ENCODE assay signal across 8 cellular contexts in genomic region chr7:90262438-90262837, GRCh38. TPM values are rescaled to one million over a fixed set of nuclear protein-coding genes. Genes with fewer than 3 reads are reported as not detected.
DNase-seq lines count a peak whose midpoint lies in the region; ATAC-seq and TF ChIP-seq lines count a peak whose summit lies in the region.

No MANE protein-coding gene starts in this region.

- no peak for TF ChIP-seq POLR2A in gastroesophageal sphincter (IDR thresholded peaks at IDR 0.05)
- TF ChIP-seq POLR2A in tibial nerve (IDR thresholded peaks at IDR 0.05): no peak

- H3K4me1 ChIP-seq in RWPE2 (ENCODE audit: insufficient read depth, poor library complexity, severe bottlenecking): no peaks in the 10 kb centered on the region
- no peaks in the 10 kb centered on the region for H3K4me1 ChIP-seq in gastroesophageal sphincter
- H3K4me1 ChIP-seq in tibial nerve: no peaks in the 10 kb centered on the region

- TF ChIP-seq CTCF in RWPE2 (IDR thresholded peaks at IDR 0.05; ENCODE audit: poor library complexity, severe bottlenecking) (peak; percentile 77), gastroesophageal sphincter (IDR thresholded peaks at IDR 0.05) (peak; percentile 20 to 62 (median 52)), tibial nerve (IDR thresholded peaks at IDR 0.05) (peak; percentile 26 to 53 (median 33))

- H3K27ac ChIP-seq in RWPE2 (ENCODE audit: poor library complexity, severe bottlenecking): no peak overlapping the region
- H3K27ac ChIP-seq in gastroesophageal sphincter: no peak overlapping the region
- no peak overlapping the region for H3K27ac ChIP-seq in tibial nerve

- DNase-seq in DMS 273 (lab: John Stamatoyannopoulos, UW; ENCODE audit: unreplicated experiment) (peak; percentile 64), HPDE6-E6E7 (ENCODE audit: extremely low spot score) (peak; percentile 15), RWPE2 (ENCODE audit: low spot score) (no peak), tibial nerve (ENCODE audit: low spot score in 2 of 2) (no peak), mucosa of gallbladder (ENCODE audit: low spot score) (no peak)

- no peak overlapping the region for H3K4me3 ChIP-seq in RWPE2 (ENCODE audit: severe bottlenecking)
- no peak overlapping the region for H3K4me3 ChIP-seq in gastroesophageal sphincter
- no peak overlapping the region for H3K4me3 ChIP-seq in tibial nerve

- no peaks in the 10 kb centered on the region for H3K9me3 ChIP-seq in RWPE2 (ENCODE audit: severe bottlenecking)
- H3K9me3 ChIP-seq in gastroesophageal sphincter: no peaks in the 10 kb centered on the region
- H3K9me3 ChIP-seq in tibial nerve: no peaks in the 10 kb centered on the region

- H3K36me3 ChIP-seq in RWPE2 (ENCODE audit: low read depth): no peaks in the 10 kb centered on the region
- no peaks in the 10 kb centered on the region for H3K36me3 ChIP-seq in gastroesophageal sphincter
- H3K36me3 ChIP-seq in tibial nerve: no peaks in the 10 kb centered on the region

- ATAC-seq in GM19463 (IDR thresholded peaks at IDR 0.05; ENCODE audit: unreplicated experiment) (peak; percentile 77), RWPE2 (ENCODE audit: low read depth) (peak; percentile 69), gastroesophageal sphincter (no peak), HG03280 (IDR thresholded peaks at IDR 0.05; ENCODE audit: unreplicated experiment) (no peak)

- H3K27me3 ChIP-seq in RWPE2 (ENCODE audit: insufficient read depth, poor library complexity, severe bottlenecking) (no peaks in the 10 kb centered on the region), gastroesophageal sphincter (no peaks in the 10 kb centered on the region), tibial nerve (no peaks in the 10 kb centered on the region)

- TF ChIP-seq EP300 in gastroesophageal sphincter (IDR thresholded peaks at IDR 0.05) (no peak), tibial nerve (IDR thresholded peaks at IDR 0.05) (no peak)

RNA-seq across cellular contexts. Expression of gene CFAP69, which starts 17.5 kb away (rescaled TPM):
- 10 to 100 TPM in 1 of 4 donors, 1 to 10 TPM in 3; 6.1 to 11.5 (median 7.2) TPM for total RNA-seq in gastroesophageal sphincter
- total RNA-seq in tibial nerve: 10 to 100 TPM; 18.9 to 51.1 (median 22.0) TPM
- 11.6 TPM for total RNA-seq in mucosa of gallbladder

RNA-seq across cellular contexts. Expression of gene STEAP2, which starts 50.9 kb away (rescaled TPM):
- total RNA-seq in gastroesophageal sphincter (10 to 100 TPM; 21.0 to 38.4 (median 25.0) TPM), tibial nerve (10 to 100 TPM; 17.3 to 61.5 (median 20.6) TPM), mucosa of gallbladder (29.9 TPM)

RNA-seq across cellular contexts. Expression of gene FAM237B, which starts 58.7 kb away (rescaled TPM):
- total RNA-seq in gastroesophageal sphincter: not detected
- total RNA-seq in tibial nerve: not detected
- total RNA-seq in mucosa of gallbladder: not detected

Comparison
In these comparisons a context has a peak if more than half of its experiments do, and no peak if none do; other contexts are left out.
1. DNase-seq: peak in DMS 273 (single experiment) and HPDE6-E6E7 (single experiment); none in RWPE2 (single experiment), tibial nerve (0 of 2) and mucosa of gallbladder (single experiment).
2. ATAC-seq: peak in GM19463 (single experiment) and RWPE2 (single experiment); none in gastroesophageal sphincter (single experiment) and HG03280 (single experiment).
3. Peak in every context shown above with its lines, with median percentiles within 50 percentile points of each other: CTCF ChIP-seq.